ENCODE assay signal across 1 cellular context in the genomic region with DNA sequence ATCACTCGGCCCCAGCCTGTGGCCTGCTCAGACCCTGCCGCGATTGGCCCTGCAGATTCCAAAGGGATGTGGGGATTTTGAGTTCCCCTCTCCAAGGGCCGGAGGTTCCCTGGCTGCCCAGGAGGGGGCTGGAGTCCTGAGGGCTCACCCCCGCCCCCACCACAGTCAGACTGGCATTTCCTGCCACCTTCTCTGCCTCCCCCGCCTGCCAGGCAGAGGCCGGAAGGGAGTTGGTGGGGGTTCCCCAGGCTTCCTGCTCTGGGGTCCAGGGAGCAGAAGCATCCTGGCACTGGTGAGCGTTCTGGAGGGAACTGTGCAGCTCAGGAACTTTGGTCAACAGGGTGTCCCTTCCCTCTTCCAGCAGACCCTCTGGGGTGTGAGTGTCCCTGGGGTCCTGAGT.
TF ChIP-seq lines count a peak whose summit lies in the region.

No MANE protein-coding gene starts in this region.

TF ChIP-seq in SK-N-SH, 30 proteins besides CTCF, POLR2A, EP300 and RAD21 (continued from another document):
- TF ChIP-seq, protein P1, sequence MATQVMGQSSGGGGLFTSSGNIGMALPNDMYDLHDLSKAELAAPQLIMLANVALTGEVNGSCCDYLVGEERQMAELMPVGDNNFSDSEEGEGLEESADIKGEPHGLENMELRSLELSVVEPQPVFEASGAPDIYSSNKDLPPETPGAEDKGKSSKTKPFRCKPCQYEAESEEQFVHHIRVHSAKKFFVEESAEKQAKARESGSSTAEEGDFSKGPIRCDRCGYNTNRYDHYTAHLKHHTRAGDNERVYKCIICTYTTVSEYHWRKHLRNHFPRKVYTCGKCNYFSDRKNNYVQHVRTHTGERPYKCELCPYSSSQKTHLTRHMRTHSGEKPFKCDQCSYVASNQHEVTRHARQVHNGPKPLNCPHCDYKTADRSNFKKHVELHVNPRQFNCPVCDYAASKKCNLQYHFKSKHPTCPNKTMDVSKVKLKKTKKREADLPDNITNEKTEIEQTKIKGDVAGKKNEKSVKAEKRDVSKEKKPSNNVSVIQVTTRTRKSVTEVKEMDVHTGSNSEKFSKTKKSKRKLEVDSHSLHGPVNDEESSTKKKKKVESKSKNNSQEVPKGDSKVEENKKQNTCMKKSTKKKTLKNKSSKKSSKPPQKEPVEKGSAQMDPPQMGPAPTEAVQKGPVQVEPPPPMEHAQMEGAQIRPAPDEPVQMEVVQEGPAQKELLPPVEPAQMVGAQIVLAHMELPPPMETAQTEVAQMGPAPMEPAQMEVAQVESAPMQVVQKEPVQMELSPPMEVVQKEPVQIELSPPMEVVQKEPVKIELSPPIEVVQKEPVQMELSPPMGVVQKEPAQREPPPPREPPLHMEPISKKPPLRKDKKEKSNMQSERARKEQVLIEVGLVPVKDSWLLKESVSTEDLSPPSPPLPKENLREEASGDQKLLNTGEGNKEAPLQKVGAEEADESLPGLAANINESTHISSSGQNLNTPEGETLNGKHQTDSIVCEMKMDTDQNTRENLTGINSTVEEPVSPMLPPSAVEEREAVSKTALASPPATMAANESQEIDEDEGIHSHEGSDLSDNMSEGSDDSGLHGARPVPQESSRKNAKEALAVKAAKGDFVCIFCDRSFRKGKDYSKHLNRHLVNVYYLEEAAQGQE (IDR thresholded peaks at IDR 0.05; ENCODE audit: low read depth, low read length), result no peak
- TF ChIP-seq SIN3A (IDR thresholded peaks at IDR 0.05; ENCODE audit: borderline replicate concordance, low read depth, low read length), result no peak
- TF ChIP-seq GABPA (IDR thresholded peaks at IDR 0.05; ENCODE audit: low read depth), result no peak
